In the genomic region with DNA sequence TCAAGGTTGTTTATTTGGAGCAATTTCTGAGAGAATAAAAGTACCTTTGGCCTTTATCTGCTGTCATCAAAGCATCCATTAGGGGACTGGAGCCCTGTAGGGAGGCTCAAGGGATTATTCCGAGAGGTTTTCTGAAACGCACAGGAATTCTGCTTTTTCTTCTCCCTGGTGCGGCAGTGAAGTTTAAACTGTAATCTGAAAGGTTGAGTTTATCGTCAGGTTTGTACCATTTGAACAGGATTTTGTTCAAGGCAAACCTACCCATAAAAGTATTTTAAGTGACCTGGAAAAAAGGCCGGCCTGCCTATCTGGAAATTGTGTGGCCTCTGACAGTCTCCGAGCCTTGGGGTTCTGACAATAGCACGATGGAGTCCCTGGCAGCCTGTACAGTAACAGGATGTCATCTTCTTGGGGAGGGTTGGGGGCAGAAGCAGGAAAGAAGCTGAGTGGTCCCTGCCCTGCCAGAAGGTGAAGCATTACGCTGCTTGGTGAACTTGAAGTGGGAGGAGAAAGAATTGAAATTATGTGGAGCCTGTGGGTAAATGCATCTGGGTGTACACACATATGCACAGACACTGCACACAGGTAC, we compare ENCODE assay signal across 1 cellular context.
TF ChIP-seq lines count a peak whose summit lies in the region.

No MANE protein-coding gene starts in this region.

TF ChIP-seq in HepG2, 621 proteins besides CTCF, POLR2A, EP300 and RAD21:
- TF ChIP-seq MIER2 (CRISPR knock-in tag; IDR thresholded peaks at IDR 0.05) (no peak), ZNF564 (CRISPR knock-in tag; IDR thresholded peaks at IDR 0.05) (no peak), SOX6 (IDR thresholded peaks at IDR 0.05) (no peak), SOX6 (CRISPR knock-in tag; IDR thresholded peaks at IDR 0.05) (0 out of 2 replicates have a peak, but pooled peaks have one; percentile 11), ZNF496 (CRISPR knock-in tag; IDR thresholded peaks at IDR 0.05; ENCODE audit: insufficient replicate concordance) (no peak), SCMH1 (CRISPR knock-in tag; IDR thresholded peaks at IDR 0.05; ENCODE audit: borderline replicate concordance) (no peak), KLF11 (CRISPR knock-in tag; IDR thresholded peaks at IDR 0.05) (no peak), BORCS8-MEF2B (CRISPR knock-in tag; IDR thresholded peaks at IDR 0.05) (no peak), CCDC6 (CRISPR knock-in tag; IDR thresholded peaks at IDR 0.05) (no peak), SOX13 (IDR thresholded peaks at IDR 0.05) (no peak), SOX13 (CRISPR knock-in tag; conservative IDR thresholded peaks at IDR 0.05 in 1 of 2, IDR thresholded peaks at IDR 0.05 in 1 of 2) (no peak), TCF7 (IDR thresholded peaks at IDR 0.05; ENCODE audit: low read depth) (0 out of 2 replicates have a peak, but pooled peaks have one; percentile 26), PATZ1 (CRISPR knock-in tag; IDR thresholded peaks at IDR 0.05) (no peak), HNF4A (CRISPR knock-in tag; IDR thresholded peaks at IDR 0.05) (no peak), ZNF232 (CRISPR knock-in tag; IDR thresholded peaks at IDR 0.05; ENCODE audit: borderline replicate concordance) (no peak), ZSCAN31 (CRISPR knock-in tag; IDR thresholded peaks at IDR 0.05; ENCODE audit: low read depth) (no peak)
- TF ChIP-seq, protein P1, sequence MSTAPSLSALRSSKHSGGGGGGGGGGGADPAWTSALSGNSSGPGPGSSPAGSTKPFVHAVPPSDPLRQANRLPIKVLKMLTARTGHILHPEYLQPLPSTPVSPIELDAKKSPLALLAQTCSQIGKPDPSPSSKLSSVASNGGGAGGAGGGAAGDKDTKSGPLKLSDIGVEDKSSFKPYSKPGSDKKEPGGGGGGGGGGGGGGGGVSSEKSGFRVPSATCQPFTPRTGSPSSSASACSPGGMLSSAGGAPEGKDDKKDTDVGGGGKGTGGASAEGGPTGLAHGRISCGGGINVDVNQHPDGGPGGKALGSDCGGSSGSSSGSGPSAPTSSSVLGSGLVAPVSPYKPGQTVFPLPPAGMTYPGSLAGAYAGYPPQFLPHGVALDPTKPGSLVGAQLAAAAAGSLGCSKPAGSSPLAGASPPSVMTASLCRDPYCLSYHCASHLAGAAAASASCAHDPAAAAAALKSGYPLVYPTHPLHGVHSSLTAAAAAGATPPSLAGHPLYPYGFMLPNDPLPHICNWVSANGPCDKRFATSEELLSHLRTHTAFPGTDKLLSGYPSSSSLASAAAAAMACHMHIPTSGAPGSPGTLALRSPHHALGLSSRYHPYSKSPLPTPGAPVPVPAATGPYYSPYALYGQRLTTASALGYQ (CRISPR knock-in tag; IDR thresholded peaks at IDR 0.05), result no peak
TF ChIP-seq in HepG2: peak in this region for 2.
